In genomic region chr18:49691177-49691608, GRCh38 we compare ENCODE assay signal across 12 cellular contexts.
DNase-seq lines count a peak whose midpoint lies in the region; ATAC-seq and TF ChIP-seq lines count a peak whose summit lies in the region.
"Had no signal": no experiment of that assay in that cellular context is flagged by ENCODE, and none has a peak within 500 bp of the region (broad histone marks: within the 10 kb centered on the region; RNA-seq: fewer than 3 reads in every experiment).

No MANE protein-coding gene starts in this region.

- H3F3A ChIP-seq in GM23248 (ENCODE audit: insufficient read depth): peaks cover 27% of the 10 kb centered on the region

- no peak for TF ChIP-seq POLR2A in spleen (IDR thresholded peaks at IDR 0.05)

- peak overlapping the region; percentile 84 for H3K4me2 ChIP-seq in GM23248 (ENCODE audit: unreplicated experiment)

- intact Hi-C loops in spleen (cut with DNase I; ENCODE audit: low total_unique reads): no loop called here

- H3K27ac ChIP-seq in GM23248 (peak overlapping the region; percentile 95), RWPE1 (peak overlapping the region; percentile 63), spleen (peak overlapping the region in 5 of 8 donors; percentile 0 to 28 (median 11))

- H3K9me3 ChIP-seq in GM23248 (ENCODE audit: low read depth) (no peaks in the 10 kb centered on the region), spleen (no peaks in the 10 kb centered on the region)

- in situ Hi-C loops in GM23248 (cut with MboI): no loop called here

- H3K27me3 ChIP-seq in GM23248 (replicated peaks; ENCODE audit: insufficient read depth): no peaks in the 10 kb centered on the region
- no peaks in the 10 kb centered on the region for H3K27me3 ChIP-seq in spleen (replicated peaks in 1 of 7)

- no peaks in the 10 kb centered on the region for H3K36me3 ChIP-seq in GM23248 (ENCODE audit: low read depth)
- no peaks in the 10 kb centered on the region for H3K36me3 ChIP-seq in spleen

- TF ChIP-seq CTCF in RWPE1 (conservative IDR thresholded peaks at IDR 0.05; ENCODE audit: low read depth) (no peak), spleen (IDR thresholded peaks at IDR 0.05 in 8 of 11, conservative IDR thresholded peaks at IDR 0.05 in 3 of 11) (no peak)

- POLR2A ChIA-PET in RWPE1 (lab: Yijun Ruan, JAX; ENCODE audit: low non-redundant PET): no interaction called here

- no peaks in the 10 kb centered on the region for H4K20me1 ChIP-seq in GM23248 (ENCODE audit: insufficient read depth)

- no peaks in the 10 kb centered on the region for H3K9me2 ChIP-seq in GM23248 (ENCODE audit: insufficient read depth)

- H3K4me3 ChIP-seq in GM23248 (peak overlapping the region; percentile 63), spleen (no peak overlapping the region)

- CTCF ChIA-PET in RWPE1 (lab: Yijun Ruan, JAX): no interaction called here

- peak; percentile 96 for DNase-seq in GM23248
- peak; percentile 61 for DNase-seq in RWPE1 (ENCODE audit: low spot score)
- DNase-seq in fibroblast of peridontal ligament (ENCODE audit: extremely low read depth): peak; percentile 86
- DNase-seq in spleen: no peak
- no peak for DNase-seq in NCI-H1930 (lab: John Stamatoyannopoulos, UW)
- no peak for DNase-seq in T-helper 1 cell
- DNase-seq in HUDEP-2 (lab: John Stamatoyannopoulos, UW; ENCODE audit: unreplicated experiment in 76 of 76): no peak
- DNase-seq: activated T-cell treated with anti-CD3 and anti-CD28 coated beads for 4 hours, NCI-H748 treated with DMSO at 0.1 percent for 48 hours, occipital lobe, T1000 had no signal

- ATAC-seq in GM21529 (IDR thresholded peaks at IDR 0.05; ENCODE audit: unreplicated experiment): no peak

- H3K9ac ChIP-seq in GM23248: peak overlapping the region; percentile 75

- H3K79me2 ChIP-seq in GM23248 (ENCODE audit: insufficient read depth): no peaks in the 10 kb centered on the region

- no peak overlapping the region for H2AFZ ChIP-seq in GM23248

- peaks cover 19% of the 10 kb centered on the region for H3K4me1 ChIP-seq in GM23248 (ENCODE audit: insufficient read depth)
- peaks cover 0 to 11% (median 0%) of the 10 kb centered on the region in 6 donors for H3K4me1 ChIP-seq in spleen

- 0 to 2% methylated on average over 2 of the region's 2 CpGs for WGBS in GM23248 (ENCODE audit: low coverage in 1 of 2, low lambda C conversion rate in 2 of 2, missing lambda C conversion rate in 2 of 2), 2 experiments
- WGBS in spleen, 5 donors: 28 to 58% (median 51%) methylated on average over 2 of the region's 2 CpGs

Comparison
In these comparisons a context has a peak if more than half of its experiments do, and no peak if none do; other contexts are left out.
1. DNase-seq: peak in GM23248 (single experiment), RWPE1 (single experiment) and fibroblast of peridontal ligament (single experiment); none in spleen (single experiment), NCI-H1930 (0 of 2), T-helper 1 cell (0 of 5) and HUDEP-2 (0 of 76).
2. H3K27ac ChIP-seq: peak in every context shown above with its lines; median percentile 95 in GM23248; 63 in RWPE1; 11 in spleen.